In the genomic region with DNA sequence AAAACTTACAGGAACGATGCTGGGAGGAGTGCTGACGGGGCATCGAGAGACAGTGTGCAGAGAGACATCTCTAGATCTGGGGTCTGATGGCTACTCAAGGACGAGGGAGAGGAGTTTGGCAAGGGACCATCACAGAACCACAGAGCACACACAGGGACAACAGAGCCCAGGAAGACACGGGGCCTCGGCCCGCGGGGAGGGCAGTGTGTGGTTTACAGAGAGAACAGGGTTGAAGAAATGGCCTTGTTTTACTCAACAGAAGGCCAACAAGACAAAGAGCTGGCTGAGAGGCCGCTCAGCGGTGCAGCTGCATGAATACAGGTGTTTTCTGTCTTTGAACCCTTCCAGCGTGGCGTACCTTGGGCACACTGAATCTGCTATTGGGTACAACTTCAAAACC, we compare ENCODE assay signal across 17 cellular contexts.
"Had no signal": no experiment of that assay in that cellular context is flagged by ENCODE, and none has a peak within 500 bp of the region (broad histone marks: within the 10 kb centered on the region; RNA-seq: fewer than 3 reads in every experiment).

No MANE protein-coding gene starts in this region.

- H3K27me3 ChIP-seq: gastrocnemius medialis, heart left ventricle, right atrium auricular region, suprapubic skin had no signal

- H3K9me3 ChIP-seq: gastrocnemius medialis, heart left ventricle, right atrium auricular region, suprapubic skin had no signal

- H3K4me3 ChIP-seq: gastrocnemius medialis, heart left ventricle, right atrium auricular region, suprapubic skin had no signal

- H3K27ac ChIP-seq: gastrocnemius medialis, heart left ventricle, right atrium auricular region, suprapubic skin had no signal

- ATAC-seq: effector memory CD8-positive, alpha-beta T cell; gastrocnemius medialis; heart left ventricle; left colon; natural killer cell treated with Interleukin-12 subunit alpha and Interleukin-12 subunit beta and Interleukin-15 and Interleukin-18, amount 100 ng/mL, for 72 hours; stimulated activated naive CD8-positive, alpha-beta T cell treated with anti-CD3 and anti-CD28 coated beads, Interleukin-15, Interleukin-2, amounts not matched to agents 100 U/mL and 50 U/mL, for 24 hours had no signal

- FAIRE-seq: TTC549 had no signal

- DNase-seq: activated CD4-positive, alpha-beta T cell treated with anti-CD3 and anti-CD28 coated beads, Interleukin-2, amount 10 ng/mL, durations not matched to agents 7 days and 5 days; activated CD8-positive, alpha-beta memory T cell treated with anti-CD3 and anti-CD28 coated beads, Interleukin-2, amount 50 U/mL, for 48 hours; activated naive CD8-positive, alpha-beta T cell treated with anti-CD3 and anti-CD28 coated beads, Interleukin-2, amount 10 ng/mL, durations not matched to agents 7 days and 5 days; aorta; cerebellar nuclear complex; dermis blood vessel endothelial cell; effector memory CD8-positive, alpha-beta T cell; gastrocnemius medialis; heart left ventricle; left colon; occipital lobe; stimulated activated CD4-positive, alpha-beta T cell treated with anti-CD3 and anti-CD28 coated beads, Interleukin-2, amount 100 ng/mL, for 48 hours; stimulated activated naive CD8-positive, alpha-beta T cell treated with anti-CD3 and anti-CD28 coated beads, Interleukin-15, Interleukin-2, amounts not matched to agents 100 U/mL and 50 U/mL, for 24 hours had no signal

- H3K4me1 ChIP-seq: gastrocnemius medialis, right atrium auricular region, suprapubic skin had no signal
